In the genomic region with DNA sequence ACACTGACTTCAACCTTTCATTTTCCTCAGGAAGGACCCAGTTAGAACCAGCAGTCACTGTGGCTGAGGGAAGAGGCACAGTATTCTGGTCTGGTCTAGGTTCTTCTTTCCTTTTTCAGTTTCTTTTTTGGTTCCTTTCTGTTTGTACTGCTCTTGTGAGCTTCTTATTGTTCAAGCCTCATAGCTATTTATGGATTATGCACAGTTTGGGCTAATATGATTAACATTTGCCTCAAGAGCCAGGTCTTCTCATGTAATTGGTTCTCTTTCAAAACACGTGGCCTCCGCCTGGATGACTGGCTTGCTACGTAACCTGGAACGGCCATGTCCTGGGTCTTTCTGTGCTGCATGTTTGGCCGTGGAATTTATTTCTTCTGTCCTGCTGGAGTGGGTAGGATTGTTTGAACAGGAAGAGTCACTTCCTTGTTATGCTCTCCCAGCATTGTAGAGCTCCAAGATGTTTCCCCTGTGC, we compare ENCODE assay signal across 9 cellular contexts. TPM values are rescaled to one million over a fixed set of nuclear protein-coding genes. Genes with fewer than 3 reads are reported as not detected.
DNase-seq lines count a peak whose midpoint lies in the region; ATAC-seq and TF ChIP-seq lines count a peak whose summit lies in the region.
"Had no signal": no experiment of that assay in that cellular context is flagged by ENCODE, and none has a peak within 500 bp of the region (broad histone marks: within the 10 kb centered on the region; RNA-seq: fewer than 3 reads in every experiment).

No MANE protein-coding gene starts in this region.

- TF ChIP-seq CTCF in neural crest cell (conservative IDR thresholded peaks at IDR 0.05) = no peak

- peaks cover 3% of the 10 kb centered on the region for H3K9me3 Mint-ChIP-seq in neural crest cell
- no peaks in the 10 kb centered on the region for H3K9me3 Mint-ChIP-seq in activated naive CD4-positive, alpha-beta T cell treated with anti-CD3 and anti-CD28 coated beads, Interleukin-2, amount 50 U/mL, for 72 hours

- no peaks in the 10 kb centered on the region for H3K27me3 Mint-ChIP-seq in neural crest cell (ENCODE audit: low read depth)
- H3K27me3 Mint-ChIP-seq: memory B cell had no signal

- H3K27ac Mint-ChIP-seq in neural crest cell (ENCODE audit: unreplicated experiment) = peak overlapping the region; percentile 13
- H3K27ac Mint-ChIP-seq in activated naive CD4-positive, alpha-beta T cell treated with anti-CD3 and anti-CD28 coated beads, Interleukin-2, amount 50 U/mL, for 72 hours = no peak overlapping the region
- H3K27ac Mint-ChIP-seq: memory B cell had no signal

- H3K4me3 Mint-ChIP-seq in neural crest cell = no peak overlapping the region
- H3K4me3 Mint-ChIP-seq: memory B cell had no signal

- ATAC-seq in GM21360 (IDR thresholded peaks at IDR 0.05; ENCODE audit: unreplicated experiment) (peak; percentile 95), HG03565 (IDR thresholded peaks at IDR 0.05; ENCODE audit: unreplicated experiment) (peak; percentile 97)
- no peak for ATAC-seq in activated naive CD4-positive, alpha-beta T cell treated with anti-CD3 and anti-CD28 coated beads, Interleukin-2, amount 50 U/mL, for 72 hours

- no peaks in the 10 kb centered on the region for H3K36me3 Mint-ChIP-seq in neural crest cell (ENCODE audit: low read depth)
- no peaks in the 10 kb centered on the region for H3K36me3 Mint-ChIP-seq in activated naive CD4-positive, alpha-beta T cell treated with anti-CD3 and anti-CD28 coated beads, Interleukin-2, amount 50 U/mL, for 72 hours
- H3K36me3 Mint-ChIP-seq: memory B cell had no signal

- DNase-seq in DMS53 (lab: John Stamatoyannopoulos, UW) (peak; percentile 64), dermis blood vessel endothelial cell (peak; percentile 99), neural crest cell (ENCODE audit: low read depth, low spot score) (no peak), NCI-H774 (lab: John Stamatoyannopoulos, UW) (no peak), cerebellar nuclear complex (lab: John Stamatoyannopoulos, UW) (no peak)
- no peak for DNase-seq in activated naive CD4-positive, alpha-beta T cell treated with anti-CD3 and anti-CD28 coated beads, Interleukin-2, amount 50 U/mL, for 72 hours (ENCODE audit: low spot score in 2 of 2)

- peaks cover 13% of the 10 kb centered on the region for H3K4me1 Mint-ChIP-seq in neural crest cell

RNA-seq across cellular contexts. Expression of a gene that starts 43.3 kb away (rescaled TPM):
- total RNA-seq in dermis blood vessel endothelial cell (25.9 and 37.6 TPM in 2 replicates), neural crest cell (34.5 and 35.4 TPM in 2 replicates)
- 1 to 10 TPM in 1 of 2 donors, not detected in 1; 3.3 TPM for total RNA-seq in activated naive CD4-positive, alpha-beta T cell treated with anti-CD3 and anti-CD28 coated beads, Interleukin-2, amount 50 U/mL, for 72 hours

Comparison
In these comparisons a context has a peak if more than half of its experiments do, and no peak if none do; other contexts are left out.
1. DNase-seq: peak in DMS53 (single experiment) and dermis blood vessel endothelial cell (single experiment); none in neural crest cell (single experiment), NCI-H774 (single experiment), cerebellar nuclear complex (0 of 2) and activated naive CD4-positive, alpha-beta T cell treated with anti-CD3 and anti-CD28 coated beads, Interleukin-2, amount 50 U/mL, for 72 hours (0 of 2).
2. ATAC-seq: peak in GM21360 (single experiment) and HG03565 (single experiment); none in activated naive CD4-positive, alpha-beta T cell treated with anti-CD3 and anti-CD28 coated beads, Interleukin-2, amount 50 U/mL, for 72 hours (0 of 2).